In genomic region chr15:34001536-34001935, GRCh38 we compare ENCODE assay signal across 19 cellular contexts. TPM values are rescaled to one million over a fixed set of nuclear protein-coding genes. Genes with fewer than 3 reads are reported as not detected.
A peak's percentile ranks its signal among the peaks of the same experiment; 100 is the strongest.
DNase-seq lines count a peak whose midpoint lies in the region; ATAC-seq and TF ChIP-seq lines count a peak whose summit lies in the region.
"Had no signal": no experiment of that assay in that cellular context is flagged by ENCODE, and none has a peak within 500 bp of the region (broad histone marks: within the 10 kb centered on the region; RNA-seq: fewer than 3 reads in every experiment).

No MANE protein-coding gene starts in this region.

- CTCF ChIA-PET in MCF 10A (lab: Yijun Ruan, JAX) = no interaction called here
- CTCF ChIA-PET in mammary epithelial cell (lab: Charles Lee; ENCODE audit: low non-redundant PET) = no interaction called here
- CTCF ChIA-PET in activated CD4-positive, alpha-beta memory T cell treated with anti-CD3 and anti-CD28 coated beads for 36 hours (lab: Charles Lee) = no interaction called here

- H3K79me2 ChIP-seq in mammary epithelial cell (ENCODE audit: insufficient read depth, low read length) = peaks cover 13% of the 10 kb centered on the region

- 37% methylated on average over 3 of the region's 3 CpGs for WGBS in mammary epithelial cell (ENCODE audit: low coverage, missing lambda C conversion rate)
- 61 to 63% methylated on average over 3 of the region's 3 CpGs for WGBS in gastroesophageal sphincter (ENCODE audit: low coverage in 1 of 2), 2 donors

- ATAC-seq in gastroesophageal sphincter (no peak), GM19463 (IDR thresholded peaks at IDR 0.05; ENCODE audit: unreplicated experiment) (no peak)

- TF ChIP-seq EP300 in gastroesophageal sphincter (IDR thresholded peaks at IDR 0.05) = no peak

- H3K4me3 ChIP-seq in breast epithelium (no peak overlapping the region), mammary epithelial cell (replicated peaks in 1 of 3; ENCODE audit: insufficient read depth in 1 of 3, low read depth in 2 of 3, low read length in 3 of 3) (no peak overlapping the region), gastroesophageal sphincter (no peak overlapping the region)
- H3K4me3 ChIP-seq: HAP-1, PC-9 had no signal

- no peaks in the 10 kb centered on the region for H3K9me3 ChIP-seq in breast epithelium
- no peaks in the 10 kb centered on the region for H3K9me3 ChIP-seq in mammary epithelial cell (replicated peaks; ENCODE audit: insufficient read depth, low read length)
- H3K9me3 ChIP-seq in gastroesophageal sphincter = no peaks in the 10 kb centered on the region
- H3K9me3 ChIP-seq: HAP-1 had no signal

- no peaks in the 10 kb centered on the region for H3K27me3 ChIP-seq in breast epithelium
- no peaks in the 10 kb centered on the region for H3K27me3 ChIP-seq in mammary epithelial cell (ENCODE audit: insufficient read depth, low read length)
- H3K27me3 ChIP-seq in gastroesophageal sphincter = no peaks in the 10 kb centered on the region

- H4K20me1 ChIP-seq in mammary epithelial cell (ENCODE audit: insufficient read depth, low read length) = no peaks in the 10 kb centered on the region

- TF ChIP-seq CTCF in MCF 10A (IDR thresholded peaks at IDR 0.05; ENCODE audit: unreplicated experiment) (no peak), breast epithelium (IDR thresholded peaks at IDR 0.05) (no peak), mammary epithelial cell (conservative IDR thresholded peaks at IDR 0.05 in 1 of 2, IDR thresholded peaks at IDR 0.05 in 1 of 2; ENCODE audit: extremely low read depth in 1 of 2, insufficient read depth in 1 of 2, low read depth in 1 of 2, low read length in 2 of 2) (no peak), gastroesophageal sphincter (IDR thresholded peaks at IDR 0.05) (no peak)

- DNase-seq in MCF 10A (ENCODE audit: unreplicated experiment) (no peak), breast epithelium (ENCODE audit: low spot score in 2 of 2) (no peak), mammary epithelial cell (peak; percentile 70), glomerular endothelial cell (ENCODE audit: extremely low read depth, low read depth, low spot score) (peak; percentile 9), superior temporal gyrus (ENCODE audit: extremely low spot score) (no peak)
- DNase-seq in activated CD4-positive, alpha-beta memory T cell treated with anti-CD3 and anti-CD28 coated beads for 36 hours = no peak
- DNase-seq: 8988T, COR-L47, DMS153, NCI-H1048, NCI-H146, NCI-H2227 treated with DMSO at 0.1 percent for 48 hours, NCI-H69, PC-9, Right ventricle myocardium superior had no signal

- H3K9ac ChIP-seq in mammary epithelial cell (ENCODE audit: insufficient read depth, low read length) = no peak overlapping the region

- BruUV-seq in MCF 10A (replicated peaks; lab: Mats Ljungman, UMichigan) (no TSS peak), mammary epithelial cell (replicated peaks; lab: Mats Ljungman, UMichigan) (no TSS peak)

- H3K27me3 Mint-ChIP-seq in MCF 10A (ENCODE audit: insufficient read depth, unreplicated experiment) = no peaks in the 10 kb centered on the region
- no peaks in the 10 kb centered on the region for H3K27me3 Mint-ChIP-seq in activated CD4-positive, alpha-beta memory T cell treated with anti-CD3 and anti-CD28 coated beads for 36 hours

- in situ Hi-C loops in mammary epithelial cell (cut with MboI; ENCODE audit: low sequenced_read_pairs in 2 of 2) = no loop called here

- no peak overlapping the region for H3K4me2 ChIP-seq in mammary epithelial cell (ENCODE audit: insufficient read depth, low read depth, low read length)
- H3K4me2 ChIP-seq: PC-9 had no signal

- H3K36me3 Mint-ChIP-seq in MCF 10A (ENCODE audit: insufficient read depth, unreplicated experiment) = no peaks in the 10 kb centered on the region
- H3K36me3 Mint-ChIP-seq in activated CD4-positive, alpha-beta memory T cell treated with anti-CD3 and anti-CD28 coated beads for 36 hours = peaks cover 9% of the 10 kb centered on the region
- H3K36me3 Mint-ChIP-seq: CD14-positive monocyte had no signal

- no peaks in the 10 kb centered on the region for H3K36me3 ChIP-seq in breast epithelium
- no peaks in the 10 kb centered on the region for H3K36me3 ChIP-seq in mammary epithelial cell (ENCODE audit: insufficient read depth, low read length)
- peaks cover 0 to 13% of the 10 kb centered on the region in 2 donors for H3K36me3 ChIP-seq in gastroesophageal sphincter
- H3K36me3 ChIP-seq: HAP-1 had no signal

- peaks cover 6% of the 10 kb centered on the region for H3K4me1 Mint-ChIP-seq in MCF 10A (ENCODE audit: insufficient read depth, unreplicated experiment)
- H3K4me1 Mint-ChIP-seq in activated CD4-positive, alpha-beta memory T cell treated with anti-CD3 and anti-CD28 coated beads for 36 hours (ENCODE audit: low read depth) = no peaks in the 10 kb centered on the region
- H3K4me1 Mint-ChIP-seq: CD14-positive monocyte had no signal

- H3K27ac ChIP-seq in breast epithelium (no peak overlapping the region), mammary epithelial cell (ENCODE audit: insufficient read depth, low read depth, low read length) (no peak overlapping the region), gastroesophageal sphincter (no peak overlapping the region)
- H3K27ac ChIP-seq: PC-9 had no signal

- H3K4me3 Mint-ChIP-seq in MCF 10A (ENCODE audit: unreplicated experiment) = no peak overlapping the region
- H3K4me3 Mint-ChIP-seq in activated CD4-positive, alpha-beta memory T cell treated with anti-CD3 and anti-CD28 coated beads for 36 hours = no peak overlapping the region
- H3K4me3 Mint-ChIP-seq: CD14-positive monocyte had no signal

- dilution Hi-C loops in mammary epithelial cell (cut with HindIII; ENCODE audit: low sequenced_read_pairs) = no loop called here

- H3K4me1 ChIP-seq in breast epithelium (no peaks in the 10 kb centered on the region), mammary epithelial cell (ENCODE audit: insufficient read depth, low read length) (peaks cover 6% of the 10 kb centered on the region), gastroesophageal sphincter (no peaks in the 10 kb centered on the region)

- H3K27ac Mint-ChIP-seq in MCF 10A (ENCODE audit: low read depth, unreplicated experiment) = peak overlapping the region; percentile 49
- no peak overlapping the region for H3K27ac Mint-ChIP-seq in activated CD4-positive, alpha-beta memory T cell treated with anti-CD3 and anti-CD28 coated beads for 36 hours
- H3K27ac Mint-ChIP-seq: CD14-positive monocyte had no signal

- no peaks in the 10 kb centered on the region for H3K9me3 Mint-ChIP-seq in MCF 10A (ENCODE audit: unreplicated experiment)
- H3K9me3 Mint-ChIP-seq in activated CD4-positive, alpha-beta memory T cell treated with anti-CD3 and anti-CD28 coated beads for 36 hours = no peaks in the 10 kb centered on the region

- POLR2A ChIA-PET in MCF 10A (lab: Yijun Ruan, JAX) = no interaction called here
- POLR2A ChIA-PET in activated CD4-positive, alpha-beta memory T cell treated with anti-CD3 and anti-CD28 coated beads for 36 hours (lab: Charles Lee) = no interaction called here

- intact Hi-C loops in MCF 10A (cut with micrococcal nuclease) (no loop called here), breast epithelium (cut with DNase I; ENCODE audit: low total_unique reads) (no loop called here), mammary epithelial cell (cut with micrococcal nuclease) (no loop called here)
- intact Hi-C loops in activated CD4-positive, alpha-beta memory T cell treated with anti-CD3 and anti-CD28 coated beads for 36 hours (cut with micrococcal nuclease) = no loop called here

- no peak overlapping the region for H2AFZ ChIP-seq in mammary epithelial cell (ENCODE audit: low read depth, low read length)
- H2AFZ ChIP-seq: PC-9 had no signal

- TF ChIP-seq POLR2A in breast epithelium (IDR thresholded peaks at IDR 0.05) (no peak), gastroesophageal sphincter (IDR thresholded peaks at IDR 0.05) (no peak)

RNA-seq across cellular contexts. Expression of gene CHRM5, which starts 33.2 kb away (rescaled TPM):
- not detected in 2 replicates for total RNA-seq in MCF 10A (2022)
- total RNA-seq in breast epithelium = not detected
- under 1 TPM in 1 of 2 donors, not detected in 1; under 0.01 TPM for total RNA-seq in mammary epithelial cell
- polyA plus RNA-seq in mammary epithelial cell = 0.02 TPM
- not detected for polyA minus RNA-seq in mammary epithelial cell
- total RNA-seq in glomerular endothelial cell = not detected in 2 replicates
- not detected for total RNA-seq in activated CD4-positive, alpha-beta memory T cell treated with anti-CD3 and anti-CD28 coated beads for 36 hours
- total RNA-seq in gastroesophageal sphincter = not detected
- total RNA-seq: PC-9, Right ventricle myocardium superior had no signal
- polyA plus RNA-seq: CD14-positive monocyte had no signal

RNA-seq across cellular contexts. Expression of gene AVEN, which starts 37.5 kb away (rescaled TPM):
- total RNA-seq in MCF 10A (2022) (42.4 and 43.5 TPM in 2 replicates), breast epithelium (10 to 100 TPM; 13.5 to 18.4 (median 13.8) TPM), mammary epithelial cell (10 to 100 TPM; 22.5 to 25.1 TPM), glomerular endothelial cell (20.7 and 26.0 TPM in 2 replicates), gastroesophageal sphincter (10 to 100 TPM; 14.8 to 38.7 (median 26.9) TPM)
- 9.0 TPM for polyA plus RNA-seq in mammary epithelial cell
- 9.6 TPM for polyA minus RNA-seq in mammary epithelial cell
- 10 to 100 TPM; 13.1 to 13.4 TPM for total RNA-seq in activated CD4-positive, alpha-beta memory T cell treated with anti-CD3 and anti-CD28 coated beads for 36 hours

Comparison
In these comparisons a context has a peak if more than half of its experiments do, and no peak if none do; other contexts are left out.
1. DNase-seq: peak in mammary epithelial cell (single experiment) and glomerular endothelial cell (single experiment); none in MCF 10A (single experiment), breast epithelium (0 of 2), superior temporal gyrus (single experiment) and activated CD4-positive, alpha-beta memory T cell treated with anti-CD3 and anti-CD28 coated beads for 36 hours (single experiment).